19 cellular contexts compared by ENCODE assay signal in genomic region chr14:25394791-25395391, GRCh38.
"Had no signal": no experiment of that assay in that cellular context is flagged by ENCODE, and none has a peak within 500 bp of the region (broad histone marks: within the 10 kb centered on the region; RNA-seq: fewer than 3 reads in every experiment).

No MANE protein-coding gene starts in this region.

- H3K4me3 ChIP-seq: dorsolateral prefrontal cortex, psoas muscle, stomach, thoracic aorta, upper lobe of right lung had no signal

- H3K9me3 Mint-ChIP-seq: activated T-helper 17 cell treated with anti-CD3 and anti-CD28 coated beads, Interleukin-2, amount 50 U/mL, for 72 hours had no signal

- H3K4me3 Mint-ChIP-seq: activated naive CD8-positive, alpha-beta T cell treated with anti-CD3 and anti-CD28 coated beads, Interleukin-2, amount 50 U/mL, for 24 hours; activated T-helper 17 cell treated with anti-CD3 and anti-CD28 coated beads, Interleukin-2, amount 50 U/mL, for 72 hours; memory B cell; natural killer cell had no signal

- FAIRE-seq: islet of Langerhans had no signal

- H3K9me3 ChIP-seq: psoas muscle, stomach, thoracic aorta, upper lobe of right lung had no signal

- ATAC-seq: activated naive CD8-positive, alpha-beta T cell treated with anti-CD3 and anti-CD28 coated beads, Interleukin-2, amount 50 U/mL, for 24 hours; activated T-helper 17 cell treated with anti-CD3 and anti-CD28 coated beads, Interleukin-2, amount 50 U/mL, for 72 hours; left lobe of liver; natural killer cell; psoas muscle; upper lobe of right lung had no signal

- H3K27me3 ChIP-seq: dorsolateral prefrontal cortex, stomach, upper lobe of right lung had no signal

- H3K27ac ChIP-seq: dorsolateral prefrontal cortex, psoas muscle, stomach, thoracic aorta, upper lobe of right lung, VCaP had no signal

- DNase-seq: activated CD4-positive, alpha-beta T cell treated with anti-CD3 and anti-CD28 coated beads, Interleukin-2, amount 50 U/mL, for 48 hours; activated naive CD4-positive, alpha-beta T cell treated with Interleukin-2 at 50 U/mL for 16 hours; activated naive CD8-positive, alpha-beta T cell treated with anti-CD3 and anti-CD28 coated beads, Interleukin-2, amount 50 U/mL, for 24 hours; aorta; dorsolateral prefrontal cortex; natural killer cell; psoas muscle; stimulated activated CD4-positive, alpha-beta T cell treated with anti-CD3 and anti-CD28 coated beads, Interleukin-12 subunit alpha, Interleukin-12 subunit beta, amount 100 ng/mL, for 4 hours; stimulated activated CD4-positive, alpha-beta T cell treated with anti-CD3 and anti-CD28 coated beads, Interleukin-2, amount 100 ng/mL, for 24 hours; stomach; T-helper 1 cell; T1000; upper lobe of right lung had no signal

- H3K36me3 ChIP-seq: stomach, thoracic aorta, upper lobe of right lung had no signal

- H3K4me1 ChIP-seq: psoas muscle, stomach, upper lobe of right lung had no signal

- H3K27me3 Mint-ChIP-seq: activated naive CD8-positive, alpha-beta T cell treated with anti-CD3 and anti-CD28 coated beads, Interleukin-2, amount 50 U/mL, for 24 hours; activated T-helper 17 cell treated with anti-CD3 and anti-CD28 coated beads, Interleukin-2, amount 50 U/mL, for 72 hours; memory B cell had no signal

- H3K27ac Mint-ChIP-seq: activated naive CD8-positive, alpha-beta T cell treated with anti-CD3 and anti-CD28 coated beads, Interleukin-2, amount 50 U/mL, for 24 hours; activated T-helper 17 cell treated with anti-CD3 and anti-CD28 coated beads, Interleukin-2, amount 50 U/mL, for 72 hours; memory B cell; natural killer cell had no signal

- H3K4me1 Mint-ChIP-seq: activated T-helper 17 cell treated with anti-CD3 and anti-CD28 coated beads, Interleukin-2, amount 50 U/mL, for 72 hours; memory B cell; natural killer cell had no signal

- H3K36me3 Mint-ChIP-seq: memory B cell, natural killer cell had no signal
